Comparison of ENCODE assay signal across 19 cellular contexts in genomic region chr1:4702464-4702863, GRCh38.
"Had no signal": no experiment of that assay in that cellular context is flagged by ENCODE, and none has a peak within 500 bp of the region (broad histone marks: within the 10 kb centered on the region; RNA-seq: fewer than 3 reads in every experiment).

No MANE protein-coding gene starts in this region.

- H3K27ac Mint-ChIP-seq: dendritic cell treated with granulocyte-macrophage colony-stimulating factor and Interleukin-4, amounts not matched to agents 40 ng/mL and 50 ng/mL, for 4 days; naive thymus-derived CD4-positive, alpha-beta T cell; stimulated activated memory B cell treated with anti-CD40 and anti-IgM and Interleukin-4, amounts not matched to agents 10 μg/mL and 1 μg/mL and 100 μg/mL, for 72 hours; stimulated activated naive CD8-positive, alpha-beta T cell treated with anti-CD3 and anti-CD28 coated beads, Interleukin-15, amount 100 ng/mL, for 72 hours had no signal

- ATAC-seq: heart left ventricle; left lobe of liver; lower lobe of right lung; naive thymus-derived CD4-positive, alpha-beta T cell; sciatic nerve; stimulated activated memory B cell treated with anti-CD40 and anti-IgM and Interleukin-4, amounts not matched to agents 10 μg/mL and 1 μg/mL and 100 μg/mL, for 72 hours; stimulated activated naive CD8-positive, alpha-beta T cell treated with anti-CD3 and anti-CD28 coated beads, Interleukin-15, amount 100 ng/mL, for 72 hours had no signal

- H3K27ac ChIP-seq: heart left ventricle, lower lobe of right lung, psoas muscle, spleen, thoracic aorta, transverse colon had no signal

- H3K9me3 ChIP-seq: heart left ventricle, lower lobe of right lung, psoas muscle, spleen, thoracic aorta, transverse colon had no signal

- H3K27me3 ChIP-seq: transverse colon had no signal

- H3K4me1 ChIP-seq: heart left ventricle, lower lobe of right lung, psoas muscle, spleen, transverse colon had no signal

- H3K36me3 Mint-ChIP-seq: naive thymus-derived CD4-positive, alpha-beta T cell; stimulated activated memory B cell treated with anti-CD40 and anti-IgM and Interleukin-4, amounts not matched to agents 10 μg/mL and 1 μg/mL and 100 μg/mL, for 72 hours had no signal

- H3K36me3 ChIP-seq: heart left ventricle, lower lobe of right lung, spleen, thoracic aorta, transverse colon had no signal

- H3K4me3 Mint-ChIP-seq: dendritic cell treated with granulocyte-macrophage colony-stimulating factor and Interleukin-4, amounts not matched to agents 40 ng/mL and 50 ng/mL, for 4 days; naive thymus-derived CD4-positive, alpha-beta T cell; nephron progenitor cell; stimulated activated memory B cell treated with anti-CD40 and anti-IgM and Interleukin-4, amounts not matched to agents 10 μg/mL and 1 μg/mL and 100 μg/mL, for 72 hours; stimulated activated naive CD8-positive, alpha-beta T cell treated with anti-CD3 and anti-CD28 coated beads, Interleukin-15, amount 100 ng/mL, for 72 hours had no signal

- H3K4me3 ChIP-seq: heart left ventricle, lower lobe of right lung, psoas muscle, spleen, thoracic aorta, transverse colon had no signal

- H3K4me1 Mint-ChIP-seq: naive thymus-derived CD4-positive, alpha-beta T cell; stimulated activated memory B cell treated with anti-CD40 and anti-IgM and Interleukin-4, amounts not matched to agents 10 μg/mL and 1 μg/mL and 100 μg/mL, for 72 hours; stimulated activated naive CD8-positive, alpha-beta T cell treated with anti-CD3 and anti-CD28 coated beads, Interleukin-15, amount 100 ng/mL, for 72 hours had no signal

- H3K9me3 Mint-ChIP-seq: dendritic cell treated with granulocyte-macrophage colony-stimulating factor and Interleukin-4, amounts not matched to agents 40 ng/mL and 50 ng/mL, for 4 days; stimulated activated memory B cell treated with anti-CD40 and anti-IgM and Interleukin-4, amounts not matched to agents 10 μg/mL and 1 μg/mL and 100 μg/mL, for 72 hours; stimulated activated naive CD8-positive, alpha-beta T cell treated with anti-CD3 and anti-CD28 coated beads, Interleukin-15, amount 100 ng/mL, for 72 hours had no signal

- DNase-seq: foreskin melanocyte; hippocampal formation; lower lobe of right lung; naive thymus-derived CD4-positive, alpha-beta T cell; nephron progenitor cell; retina; spleen; stimulated activated CD4-positive, alpha-beta T cell treated with anti-CD3 and anti-CD28 coated beads, Interleukin-15, amount 100 ng/mL, for 24 hours; stimulated activated CD4-positive, alpha-beta T cell treated with anti-CD3 and anti-CD28 coated beads, Interleukin-1b, Interleukin-23, amount 100 ng/mL, for 48 hours; stimulated activated CD4-positive, alpha-beta T cell treated with anti-CD3 and anti-CD28 coated beads, Interleukin-4, amount 100 ng/mL, for 24 hours; stimulated activated naive CD8-positive, alpha-beta T cell treated with anti-CD3 and anti-CD28 coated beads, Interleukin-15, amount 100 ng/mL, for 72 hours; transverse colon had no signal
